Comparison of ENCODE assay signal across 8 cellular contexts in genomic region chr20:35619196-35620095, GRCh38. TPM values are rescaled to one million over a fixed set of nuclear protein-coding genes. Genes with fewer than 3 reads are reported as not detected.
DNase-seq lines count a peak whose midpoint lies in the region; ATAC-seq and TF ChIP-seq lines count a peak whose summit lies in the region.

No MANE protein-coding gene starts in this region.

- POLR2A ChIA-PET in activated B cell treated with CpG ODN at 0.5 μM for 24 hours (lab: Charles Lee) = interaction anchor here (0.5 to 6.0 kb wide), 12 partner anchors 11 to 335 kb away, joined by 3 to 67 read pairs (median 4); partner anchors contain the start of genes CPNE1, NFS1, RBM12 and RBM39

- ATAC-seq in HG02852 (IDR thresholded peaks at IDR 0.05; ENCODE audit: unreplicated experiment) = peak; percentile 36
- peak; percentile 23 for ATAC-seq in activated B cell treated with CpG ODN at 0.5 μM for 24 hours (ENCODE audit: low read depth)
- no peak for ATAC-seq in HG02588 (IDR thresholded peaks at IDR 0.05; ENCODE audit: unreplicated experiment)

- H3K27ac Mint-ChIP-seq in activated B cell treated with CpG ODN at 0.5 μM for 24 hours = peak overlapping the region; percentile 66

- H3K9me3 Mint-ChIP-seq in activated B cell treated with CpG ODN at 0.5 μM for 24 hours = no peaks in the 10 kb centered on the region

- intact Hi-C loops in activated B cell treated with CpG ODN at 0.5 μM for 24 hours (cut with micrococcal nuclease) = loop anchor here (1.0 to 5.0 kb wide), 7 partner anchors 19 to 527 kb away; partner anchors contain the start of genes CPNE1, PHF20, RBM12 and SCAND1

- peaks cover 40% of the 10 kb centered on the region for H3K4me1 Mint-ChIP-seq in activated B cell treated with CpG ODN at 0.5 μM for 24 hours

- CTCF ChIA-PET in activated B cell treated with CpG ODN at 0.5 μM for 24 hours (lab: Charles Lee) = interaction anchor here (0.8 to 2.3 kb wide), 14 partner anchors 10 to 265 kb away, joined by 3 to 11 read pairs (median 4); partner anchors contain the start of genes CPNE1, ERGIC3 and RBM12

- DNase-seq in GM10266 (ENCODE audit: extremely low spot score) = peak; percentile 72
- DNase-seq in NCI-H2171 (lab: John Stamatoyannopoulos, UW) = peak; percentile 93
- DNase-seq in activated B cell treated with CpG ODN at 0.5 μM for 24 hours = peak; percentile 74
- DNase-seq in central memory CD4-positive, alpha-beta T cell = peak; percentile 68
- peak; percentile 94 for DNase-seq in left kidney (ENCODE audit: low read depth, low spot score)
- DNase-seq in stimulated activated CD4-positive, alpha-beta T cell treated with anti-CD3 and anti-CD28 coated beads, Interleukin-2, amount 100 ng/mL, for 24 hours = peak; percentile 84 to 85

- peak overlapping the region; percentile 87 for H3K4me3 Mint-ChIP-seq in activated B cell treated with CpG ODN at 0.5 μM for 24 hours

- TF ChIP-seq CTCF in GM10266 (IDR thresholded peaks at IDR 0.05; ENCODE audit: control insufficient read depth, insufficient read depth, low read depth, missing control alignments) (peak; percentile 70), activated B cell treated with CpG ODN at 0.5 μM for 24 hours (IDR thresholded peaks at IDR 0.05) (no peak)

- H3K36me3 Mint-ChIP-seq in activated B cell treated with CpG ODN at 0.5 μM for 24 hours (ENCODE audit: low read depth) = peaks cover 7% of the 10 kb centered on the region

- H3K27me3 Mint-ChIP-seq in activated B cell treated with CpG ODN at 0.5 μM for 24 hours = peaks cover 2% of the 10 kb centered on the region

RNA-seq across cellular contexts. Expression of gene SPAG4, which starts 3.8 kb away (rescaled TPM):
- 1.5 and 2.2 TPM in 2 replicates for total RNA-seq in activated B cell treated with CpG ODN at 0.5 μM for 24 hours

RNA-seq across cellular contexts. Expression of gene CPNE1, which starts 45.3 kb away (rescaled TPM):
- 234 and 264 TPM in 2 replicates for total RNA-seq in activated B cell treated with CpG ODN at 0.5 μM for 24 hours

RNA-seq across cellular contexts. Expression of gene RBM12, which starts 45.3 kb away (rescaled TPM):
- total RNA-seq in activated B cell treated with CpG ODN at 0.5 μM for 24 hours = 129 and 139 TPM in 2 replicates
